36 cellular contexts compared by ENCODE assay signal in the genomic region with DNA sequence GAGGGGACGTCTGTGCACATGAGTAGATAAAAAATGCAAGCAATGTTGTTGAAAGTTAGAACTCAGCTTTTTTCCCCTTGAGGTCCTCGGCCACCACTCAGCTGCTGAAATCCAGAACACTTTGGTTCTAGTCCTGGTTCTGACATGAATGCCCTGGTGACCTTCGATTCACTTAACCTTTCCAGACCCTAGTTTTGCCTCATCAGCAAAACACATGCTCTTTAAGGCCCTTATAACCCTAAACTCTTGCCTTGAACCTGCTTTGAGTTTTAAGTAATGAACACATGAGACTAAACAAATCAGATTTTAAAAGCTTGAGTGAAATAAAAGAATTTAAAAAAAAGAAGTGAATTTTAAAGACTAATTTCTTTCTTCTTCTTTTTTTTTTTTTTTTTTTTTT. TPM values are rescaled to one million over a fixed set of nuclear protein-coding genes. Genes with fewer than 3 reads are reported as not detected.
"Had no signal": no experiment of that assay in that cellular context is flagged by ENCODE, and none has a peak within 500 bp of the region (broad histone marks: within the 10 kb centered on the region; RNA-seq: fewer than 3 reads in every experiment).

No MANE protein-coding gene starts in this region.

- H3K4me3 ChIP-seq: ascending aorta, body of pancreas, breast epithelium had no signal

- H3K27ac Mint-ChIP-seq: activated CD4-positive, alpha-beta memory T cell treated with anti-CD3 and anti-CD28 coated beads, Interleukin-2, amount 10 ng/mL, durations not matched to agents 7 days and 5 days; activated CD4-positive, alpha-beta T cell treated with anti-CD3 and anti-CD28 coated beads for 36 hours; activated CD4-positive, alpha-beta T cell treated with anti-CD3 and anti-CD28 coated beads, Interleukin-2, amount 10 ng/mL, durations not matched to agents 7 days and 5 days; activated CD8-positive, alpha-beta memory T cell treated with anti-CD3 and anti-CD28 coated beads, Interleukin-2, amount 10 ng/mL, durations not matched to agents 7 days and 5 days; activated CD8-positive, alpha-beta T cell treated with anti-CD3 and anti-CD28 coated beads, Interleukin-2, amount 10 ng/mL, durations not matched to agents 7 days and 5 days; activated naive CD4-positive, alpha-beta T cell treated with anti-CD3 and anti-CD28 coated beads, Interleukin-2, amount 10 ng/mL, durations not matched to agents 7 days and 5 days; activated naive CD4-positive, alpha-beta T cell treated with anti-CD3 and anti-CD28 coated beads, Interleukin-2, amount 50 U/mL, for 24 hours; activated naive CD8-positive, alpha-beta T cell; activated naive CD8-positive, alpha-beta T cell treated with anti-CD3 and anti-CD28 coated beads, Interleukin-2, amount 10 ng/mL, durations not matched to agents 7 days and 5 days; activated naive CD8-positive, alpha-beta T cell treated with anti-CD3 and anti-CD28 coated beads, Interleukin-2, amount 50 U/mL, for 24 hours; activated T-cell treated with anti-CD3 and anti-CD28 coated beads, Interleukin-2, amount 50 U/mL, for 24 hours; activated T-helper 2 cell treated with anti-CD3 and anti-CD28 coated beads, Interferon-gamma antibody, Interleukin-2, Interleukin-4, amounts not matched to agents 10 μg/mL and 5 μg/mL and 100 μg/mL, durations not matched to agents 14 hours and 24 hours and 36 hours; T-helper 17 cell; WTC11 had no signal

- DNase-seq: activated CD4-positive, alpha-beta memory T cell treated with anti-CD3 and anti-CD28 coated beads, Interleukin-2, amount 10 ng/mL, durations not matched to agents 7 days and 5 days; activated CD4-positive, alpha-beta T cell treated with anti-CD3 and anti-CD28 coated beads for 1 hour; activated CD4-positive, alpha-beta T cell treated with anti-CD3 and anti-CD28 coated beads for 36 hours; activated CD4-positive, alpha-beta T cell treated with anti-CD3 and anti-CD28 coated beads for 48 hours; activated CD4-positive, alpha-beta T cell treated with anti-CD3 and anti-CD28 coated beads, Interleukin-2, amount 10 ng/mL, durations not matched to agents 7 days and 5 days; activated CD4-positive, alpha-beta T cell treated with anti-CD3 and anti-CD28 coated beads, Interleukin-2, amount 50 U/mL, for 48 hours; activated CD4-positive, CD25-positive, alpha-beta regulatory T cell; activated CD8-positive, alpha-beta memory T cell treated with anti-CD3 and anti-CD28 coated beads for 24 hours; activated CD8-positive, alpha-beta memory T cell treated with anti-CD3 and anti-CD28 coated beads, Interleukin-2, amount 10 ng/mL, durations not matched to agents 7 days and 5 days; activated CD8-positive, alpha-beta memory T cell treated with anti-CD3 and anti-CD28 coated beads, Interleukin-2, amount 50 U/mL, for 48 hours; activated CD8-positive, alpha-beta T cell treated with anti-CD3 and anti-CD28 coated beads, Interleukin-2, amount 10 ng/mL, durations not matched to agents 7 days and 5 days; activated effector memory CD4-positive, alpha-beta T cell treated with Interleukin-2 at 50 U/mL for 16 hours; activated gamma-delta T cell; activated naive CD4-positive, alpha-beta T cell treated with anti-CD3 and anti-CD28 coated beads, Interleukin-2, amount 10 ng/mL, durations not matched to agents 7 days and 5 days; activated naive CD4-positive, alpha-beta T cell treated with Interleukin-2 at 50 U/mL for 16 hours; activated naive CD8-positive, alpha-beta T cell treated with anti-CD3 and anti-CD28 coated beads, Interleukin-2, amount 10 ng/mL, durations not matched to agents 7 days and 5 days; activated naive CD8-positive, alpha-beta T cell treated with anti-CD3 and anti-CD28 coated beads, Interleukin-2, amount 50 U/mL, for 24 hours; activated T-cell treated with anti-CD3 and anti-CD28 coated beads, Interleukin-2, amount 50 U/mL, for 24 hours; activated T-cell treated with anti-CD3 and anti-CD28 coated beads, Interleukin-2, amount 50 U/mL, for 48 hours; amygdala; anterior cingulate cortex; body of pancreas; brain microvascular endothelial cell; central memory CD4-positive, alpha-beta T cell; T-helper 17 cell; T1000; WERI-Rb-1 had no signal

- H3K36me3 ChIP-seq: ascending aorta, brain microvascular endothelial cell, breast epithelium, WERI-Rb-1 had no signal

- H3K4me1 Mint-ChIP-seq: activated CD4-positive, alpha-beta memory T cell treated with anti-CD3 and anti-CD28 coated beads, Interleukin-2, amount 10 ng/mL, durations not matched to agents 7 days and 5 days; activated CD4-positive, alpha-beta T cell treated with anti-CD3 and anti-CD28 coated beads for 36 hours; activated CD4-positive, alpha-beta T cell treated with anti-CD3 and anti-CD28 coated beads, Interleukin-2, amount 10 ng/mL, durations not matched to agents 7 days and 5 days; activated CD8-positive, alpha-beta memory T cell treated with anti-CD3 and anti-CD28 coated beads, Interleukin-2, amount 10 ng/mL, durations not matched to agents 7 days and 5 days; activated naive CD4-positive, alpha-beta T cell treated with anti-CD3 and anti-CD28 coated beads, Interleukin-2, amount 10 ng/mL, durations not matched to agents 7 days and 5 days; activated naive CD4-positive, alpha-beta T cell treated with anti-CD3 and anti-CD28 coated beads, Interleukin-2, amount 50 U/mL, for 24 hours; activated naive CD8-positive, alpha-beta T cell treated with anti-CD3 and anti-CD28 coated beads, Interleukin-2, amount 10 ng/mL, durations not matched to agents 7 days and 5 days; activated naive CD8-positive, alpha-beta T cell treated with anti-CD3 and anti-CD28 coated beads, Interleukin-2, amount 50 U/mL, for 24 hours; T-helper 17 cell; WTC11 had no signal

- H3K9me3 Mint-ChIP-seq: activated CD4-positive, alpha-beta memory T cell treated with anti-CD3 and anti-CD28 coated beads, Interleukin-2, amount 10 ng/mL, durations not matched to agents 7 days and 5 days; activated CD4-positive, alpha-beta T cell treated with anti-CD3 and anti-CD28 coated beads, Interleukin-2, amount 10 ng/mL, durations not matched to agents 7 days and 5 days; activated naive CD4-positive, alpha-beta T cell treated with anti-CD3 and anti-CD28 coated beads, Interleukin-2, amount 10 ng/mL, durations not matched to agents 7 days and 5 days; activated naive CD4-positive, alpha-beta T cell treated with anti-CD3 and anti-CD28 coated beads, Interleukin-2, amount 50 U/mL, for 24 hours; activated naive CD8-positive, alpha-beta T cell treated with anti-CD3 and anti-CD28 coated beads, Interleukin-2, amount 10 ng/mL, durations not matched to agents 7 days and 5 days; activated naive CD8-positive, alpha-beta T cell treated with anti-CD3 and anti-CD28 coated beads, Interleukin-2, amount 50 U/mL, for 24 hours; activated T-cell treated with anti-CD3 and anti-CD28 coated beads, Interleukin-2, amount 50 U/mL, for 24 hours; activated T-helper 2 cell treated with anti-CD3 and anti-CD28 coated beads, Interferon-gamma antibody, Interleukin-2, Interleukin-4, amounts not matched to agents 10 μg/mL and 5 μg/mL and 100 μg/mL, durations not matched to agents 14 hours and 24 hours and 36 hours; WTC11 had no signal

- H3K36me3 Mint-ChIP-seq: activated CD8-positive, alpha-beta memory T cell treated with anti-CD3 and anti-CD28 coated beads, Interleukin-2, amount 10 ng/mL, durations not matched to agents 7 days and 5 days; activated naive CD4-positive, alpha-beta T cell treated with anti-CD3 and anti-CD28 coated beads, Interleukin-2, amount 10 ng/mL, durations not matched to agents 7 days and 5 days; activated naive CD4-positive, alpha-beta T cell treated with anti-CD3 and anti-CD28 coated beads, Interleukin-2, amount 50 U/mL, for 24 hours; activated naive CD8-positive, alpha-beta T cell; activated naive CD8-positive, alpha-beta T cell treated with anti-CD3 and anti-CD28 coated beads, Interleukin-2, amount 10 ng/mL, durations not matched to agents 7 days and 5 days; WTC11 had no signal

- H3K4me3 Mint-ChIP-seq: activated CD4-positive, alpha-beta memory T cell treated with anti-CD3 and anti-CD28 coated beads, Interleukin-2, amount 10 ng/mL, durations not matched to agents 7 days and 5 days; activated CD4-positive, alpha-beta T cell treated with anti-CD3 and anti-CD28 coated beads for 36 hours; activated CD4-positive, alpha-beta T cell treated with anti-CD3 and anti-CD28 coated beads, Interleukin-2, amount 10 ng/mL, durations not matched to agents 7 days and 5 days; activated CD8-positive, alpha-beta memory T cell treated with anti-CD3 and anti-CD28 coated beads, Interleukin-2, amount 10 ng/mL, durations not matched to agents 7 days and 5 days; activated CD8-positive, alpha-beta T cell treated with anti-CD3 and anti-CD28 coated beads, Interleukin-2, amount 10 ng/mL, durations not matched to agents 7 days and 5 days; activated naive CD4-positive, alpha-beta T cell treated with anti-CD3 and anti-CD28 coated beads, Interleukin-2, amount 10 ng/mL, durations not matched to agents 7 days and 5 days; activated naive CD4-positive, alpha-beta T cell treated with anti-CD3 and anti-CD28 coated beads, Interleukin-2, amount 50 U/mL, for 24 hours; activated naive CD8-positive, alpha-beta T cell; activated naive CD8-positive, alpha-beta T cell treated with anti-CD3 and anti-CD28 coated beads, Interleukin-2, amount 10 ng/mL, durations not matched to agents 7 days and 5 days; activated naive CD8-positive, alpha-beta T cell treated with anti-CD3 and anti-CD28 coated beads, Interleukin-2, amount 50 U/mL, for 24 hours; activated T-cell treated with anti-CD3 and anti-CD28 coated beads, Interleukin-2, amount 50 U/mL, for 24 hours; T-helper 17 cell; WTC11 had no signal

- ATAC-seq: activated CD4-positive, alpha-beta T cell treated with anti-CD3 and anti-CD28 coated beads for 36 hours; activated CD4-positive, CD25-positive, alpha-beta regulatory T cell treated with anti-CD3 and anti-CD28 coated beads, Interleukin-2, amount 50 U/mL, for 24 hours; activated CD8-positive, alpha-beta memory T cell treated with anti-CD3 and anti-CD28 coated beads, Interleukin-2, amount 10 ng/mL, durations not matched to agents 7 days and 5 days; activated CD8-positive, alpha-beta T cell treated with anti-CD3 and anti-CD28 coated beads, Interleukin-2, amount 10 ng/mL, durations not matched to agents 7 days and 5 days; activated naive CD8-positive, alpha-beta T cell treated with anti-CD3 and anti-CD28 coated beads, Interleukin-2, amount 50 U/mL, for 24 hours; body of pancreas; T-helper 17 cell; WTC11 had no signal

- H3K27me3 ChIP-seq: ascending aorta, body of pancreas, breast epithelium had no signal

- H3K9me3 ChIP-seq: body of pancreas had no signal

- H3K4me1 ChIP-seq: ascending aorta, body of pancreas, breast epithelium had no signal

- H3K27ac ChIP-seq: ascending aorta, body of pancreas, brain microvascular endothelial cell, breast epithelium, WERI-Rb-1 had no signal

RNA-seq across cellular contexts. Expression of a gene that starts 33.4 kb away (rescaled TPM):
- total RNA-seq: activated CD4-positive, alpha-beta memory T cell treated with anti-CD3 and anti-CD28 coated beads, Interleukin-2, amount 10 ng/mL, durations not matched to agents 7 days and 5 days; activated CD4-positive, alpha-beta T cell treated with anti-CD3 and anti-CD28 coated beads, Interleukin-2, amount 10 ng/mL, durations not matched to agents 7 days and 5 days; activated CD8-positive, alpha-beta memory T cell treated with anti-CD3 and anti-CD28 coated beads, Interleukin-2, amount 10 ng/mL, durations not matched to agents 7 days and 5 days; activated CD8-positive, alpha-beta T cell treated with anti-CD3 and anti-CD28 coated beads, Interleukin-2, amount 10 ng/mL, durations not matched to agents 7 days and 5 days; activated naive CD8-positive, alpha-beta T cell treated with anti-CD3 and anti-CD28 coated beads, Interleukin-2, amount 10 ng/mL, durations not matched to agents 7 days and 5 days; T-helper 1 cell treated with Interleukin-12 subunit alpha and Interleukin-12 subunit beta and Interleukin-4 antibody, amounts not matched to agents 30 ng/mL and 1 ng/mL, for 36 hours; T-helper 2 cell treated with Interferon-gamma antibody and Interleukin-4, amounts not matched to agents 100 ng/mL and 5 ng/mL, for 36 hours had no signal
